9 cellular contexts compared by ENCODE assay signal in the genomic region with DNA sequence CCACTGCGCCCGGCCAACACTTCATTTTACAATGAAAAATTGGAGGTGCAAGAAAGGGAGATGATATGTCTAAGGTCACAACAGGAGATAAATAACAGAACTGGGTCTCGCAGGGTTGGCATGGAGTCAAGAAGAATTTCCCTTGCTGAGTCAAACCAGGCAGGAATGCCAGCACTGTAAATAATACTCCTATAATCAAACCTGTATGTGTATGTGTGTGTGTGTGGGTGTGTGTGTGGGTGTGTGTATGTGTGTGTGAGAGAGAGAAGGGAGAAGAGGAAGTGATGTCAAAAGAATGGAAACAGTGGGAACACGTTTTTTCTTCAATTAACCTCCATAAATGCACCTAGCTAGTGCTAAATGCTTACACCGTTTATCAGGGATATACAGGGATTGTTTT.
A peak's percentile ranks its signal among the peaks of the same experiment; 100 is the strongest.
DNase-seq lines count a peak whose midpoint lies in the region; ATAC-seq, FAIRE-seq and TF ChIP-seq lines count a peak whose summit lies in the region.
"Had no signal": no experiment of that assay in that cellular context is flagged by ENCODE, and none has a peak within 500 bp of the region (broad histone marks: within the 10 kb centered on the region; RNA-seq: fewer than 3 reads in every experiment).

No MANE protein-coding gene starts in this region.

- H3K27ac Mint-ChIP-seq in stimulated activated naive CD8-positive, alpha-beta T cell treated with anti-CD3 and anti-CD28 coated beads, Interleukin-15, Interleukin-2, amounts not matched to agents 100 ng/mL and 50 ng/mL, for 24 hours: peak overlapping the region; percentile 45
- H3K27ac Mint-ChIP-seq in natural killer cell treated with Interleukin-12 subunit alpha and Interleukin-12 subunit beta and Interleukin-15 and Interleukin-18, amount 100 ng/mL, for 72 hours: no peak overlapping the region

- no peaks in the 10 kb centered on the region for H3K4me1 ChIP-seq in uterus

- H3K9ac ChIP-seq in SK-N-MC (ENCODE audit: insufficient read length): no peak overlapping the region

- no peak for TF ChIP-seq POLR2A in uterus (IDR thresholded peaks at IDR 0.05)

- H3K4me3 Mint-ChIP-seq in stimulated activated naive CD8-positive, alpha-beta T cell treated with anti-CD3 and anti-CD28 coated beads, Interleukin-15, Interleukin-2, amounts not matched to agents 100 ng/mL and 50 ng/mL, for 24 hours: no peak overlapping the region
- no peak overlapping the region for H3K4me3 Mint-ChIP-seq in natural killer cell treated with Interleukin-12 subunit alpha and Interleukin-12 subunit beta and Interleukin-15 and Interleukin-18, amount 100 ng/mL, for 72 hours

- no peaks in the 10 kb centered on the region for H3K36me3 Mint-ChIP-seq in stimulated activated naive CD8-positive, alpha-beta T cell treated with anti-CD3 and anti-CD28 coated beads, Interleukin-15, Interleukin-2, amounts not matched to agents 100 ng/mL and 50 ng/mL, for 24 hours (ENCODE audit: low read depth)
- H3K36me3 Mint-ChIP-seq in natural killer cell treated with Interleukin-12 subunit alpha and Interleukin-12 subunit beta and Interleukin-15 and Interleukin-18, amount 100 ng/mL, for 72 hours: no peaks in the 10 kb centered on the region

- 0 out of 2 replicates have a peak overlapping the region, but pooled peaks have one; percentile 6 for H3K27ac ChIP-seq in SK-N-MC
- no peak overlapping the region for H3K27ac ChIP-seq in uterus

- intact Hi-C loops in uterus (cut with DNase I; ENCODE audit: low total_unique reads): no loop called here

- H3K27me3 Mint-ChIP-seq in stimulated activated naive CD8-positive, alpha-beta T cell treated with anti-CD3 and anti-CD28 coated beads, Interleukin-15, Interleukin-2, amounts not matched to agents 100 ng/mL and 50 ng/mL, for 24 hours: no peaks in the 10 kb centered on the region
- H3K27me3 Mint-ChIP-seq in natural killer cell treated with Interleukin-12 subunit alpha and Interleukin-12 subunit beta and Interleukin-15 and Interleukin-18, amount 100 ng/mL, for 72 hours: no peaks in the 10 kb centered on the region

- DNase-seq in stimulated activated naive CD8-positive, alpha-beta T cell treated with anti-CD3 and anti-CD28 coated beads, Interleukin-15, Interleukin-2, amounts not matched to agents 100 U/mL and 50 U/mL, for 24 hours: no peak
- no peak for DNase-seq in SK-N-MC (ENCODE audit: low read depth, low spot score)
- DNase-seq in fibroblast of mammary gland (ENCODE audit: low read depth): peak; percentile 82
- DNase-seq in urothelium cell line (ENCODE audit: low spot score): peak; percentile 22
- no peak for DNase-seq in uterus
- no peak for DNase-seq in natural killer cell treated with Interleukin-12 subunit alpha and Interleukin-12 subunit beta and Interleukin-15 and Interleukin-18, amount 100 ng/mL, for 72 hours (ENCODE audit: low spot score)
- no peak for DNase-seq in SW 1271 (lab: John Stamatoyannopoulos, UW)
- DNase-seq: stimulated activated CD4-positive, alpha-beta T cell treated with anti-CD3 and anti-CD28 coated beads, Interleukin-1b, Interleukin-23, amount 100 ng/mL, for 48 hours had no signal

- FAIRE-seq in urothelium cell line (lab: Jason Lieb, UNC): no peak

- H3K4me3 ChIP-seq in SK-N-MC (no peak overlapping the region), fibroblast of mammary gland (ENCODE audit: control insufficient read depth, low read depth, low read length) (no peak overlapping the region), uterus (no peak overlapping the region)

- peaks cover 13% of the 10 kb centered on the region for H3K4me1 Mint-ChIP-seq in stimulated activated naive CD8-positive, alpha-beta T cell treated with anti-CD3 and anti-CD28 coated beads, Interleukin-15, Interleukin-2, amounts not matched to agents 100 ng/mL and 50 ng/mL, for 24 hours (ENCODE audit: low read depth)
- no peaks in the 10 kb centered on the region for H3K4me1 Mint-ChIP-seq in natural killer cell treated with Interleukin-12 subunit alpha and Interleukin-12 subunit beta and Interleukin-15 and Interleukin-18, amount 100 ng/mL, for 72 hours (ENCODE audit: low read depth in 2 of 2)

- no peaks in the 10 kb centered on the region for H3K27me3 ChIP-seq in uterus

- no peaks in the 10 kb centered on the region for H3K9me3 Mint-ChIP-seq in stimulated activated naive CD8-positive, alpha-beta T cell treated with anti-CD3 and anti-CD28 coated beads, Interleukin-15, Interleukin-2, amounts not matched to agents 100 ng/mL and 50 ng/mL, for 24 hours
- H3K9me3 Mint-ChIP-seq in natural killer cell treated with Interleukin-12 subunit alpha and Interleukin-12 subunit beta and Interleukin-15 and Interleukin-18, amount 100 ng/mL, for 72 hours: no peaks in the 10 kb centered on the region

- ATAC-seq in stimulated activated naive CD8-positive, alpha-beta T cell treated with anti-CD3 and anti-CD28 coated beads, Interleukin-15, Interleukin-2, amounts not matched to agents 100 U/mL and 50 U/mL, for 24 hours: no peak
- ATAC-seq in natural killer cell treated with Interleukin-12 subunit alpha and Interleukin-12 subunit beta and Interleukin-15 and Interleukin-18, amount 100 ng/mL, for 72 hours: no peak

- no peaks in the 10 kb centered on the region for H3K36me3 ChIP-seq in SK-N-MC (ENCODE audit: insufficient read depth, low read length)
- H3K36me3 ChIP-seq in uterus: no peaks in the 10 kb centered on the region

- TF ChIP-seq CTCF in fibroblast of mammary gland (conservative IDR thresholded peaks at IDR 0.05; ENCODE audit: control insufficient read depth, insufficient read depth, low read depth, low read length) (no peak), uterus (IDR thresholded peaks at IDR 0.05) (no peak)

- H3K9me3 ChIP-seq in SK-N-MC (ENCODE audit: low read depth, low read length) (no peaks in the 10 kb centered on the region), uterus (no peaks in the 10 kb centered on the region)

Comparison
In these comparisons a context has a peak if more than half of its experiments do, and no peak if none do; other contexts are left out.
1. DNase-seq: peak in fibroblast of mammary gland (single experiment) and urothelium cell line (single experiment); none in stimulated activated naive CD8-positive, alpha-beta T cell treated with anti-CD3 and anti-CD28 coated beads, Interleukin-15, Interleukin-2, amounts not matched to agents 100 U/mL and 50 U/mL, for 24 hours (single experiment), SK-N-MC (single experiment), uterus (0 of 2), natural killer cell treated with Interleukin-12 subunit alpha and Interleukin-12 subunit beta and Interleukin-15 and Interleukin-18, amount 100 ng/mL, for 72 hours (single experiment) and SW 1271 (0 of 2).